In the genomic region with DNA sequence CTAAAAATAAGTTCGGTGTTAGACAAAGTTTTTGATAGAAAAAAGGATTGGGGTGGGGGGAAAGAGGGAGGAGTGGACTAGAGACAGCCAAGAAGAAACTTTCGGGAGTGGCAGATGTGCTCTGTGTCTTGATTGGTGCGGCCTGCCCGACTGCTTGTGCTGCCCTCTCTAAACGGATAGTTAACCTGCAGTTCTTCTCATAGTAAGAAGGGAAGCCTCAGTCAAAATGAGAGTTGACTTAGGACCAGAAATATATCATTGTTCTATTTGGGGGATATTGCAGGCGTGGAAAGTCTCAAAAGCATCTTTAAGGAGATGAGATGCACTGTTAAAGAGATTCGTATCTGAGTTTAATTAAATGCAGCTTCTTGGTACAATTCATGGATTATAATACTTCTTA, we compare ENCODE assay signal across 22 cellular contexts.
"Had no signal": no experiment of that assay in that cellular context is flagged by ENCODE, and none has a peak within 500 bp of the region (broad histone marks: within the 10 kb centered on the region; RNA-seq: fewer than 3 reads in every experiment).

No MANE protein-coding gene starts in this region.

- H3K4me3 ChIP-seq: breast epithelium had no signal

- DNase-seq: activated CD4-positive, alpha-beta T cell treated with anti-CD3 and anti-CD28 coated beads, Interleukin-2, amount 50 U/mL, for 1 hour; activated naive CD4-positive, alpha-beta T cell treated with Interleukin-2 at 50 U/mL for 16 hours; anterior cingulate cortex; cerebellar nuclear complex; effector CD8-positive, alpha-beta T cell; foreskin fibroblast; glutamatergic neuron; hypothalamus; kidney; left ventricle myocardium superior; mesenchymal stem cell; natural killer cell; stimulated activated CD4-positive, alpha-beta T cell treated with anti-CD3 and anti-CD28 coated beads, Interleukin-2, amount 100 ng/mL, for 48 hours; stimulated activated naive CD4-positive, alpha-beta T cell treated with Interleukin-2 at 50 U/mL for 16 hours; trophoblast cell had no signal

- H3K27ac Mint-ChIP-seq: activated T-helper 17 cell treated with anti-CD3 and anti-CD28 coated beads, Interleukin-2, amount 50 U/mL, for 72 hours; natural killer cell; T-helper 2 cell treated with Interferon-gamma antibody and Interleukin-4, amounts not matched to agents 5 μg/mL and 100 μg/mL, for 36 hours had no signal

- H3K9me3 Mint-ChIP-seq: activated T-helper 17 cell treated with anti-CD3 and anti-CD28 coated beads, Interleukin-2, amount 50 U/mL, for 72 hours; natural killer cell; T-helper 2 cell treated with Interferon-gamma antibody and Interleukin-4, amounts not matched to agents 5 μg/mL and 100 μg/mL, for 36 hours had no signal

- H3K27me3 Mint-ChIP-seq: activated T-helper 17 cell treated with anti-CD3 and anti-CD28 coated beads, Interleukin-2, amount 50 U/mL, for 72 hours had no signal

- ATAC-seq: activated CD4-positive, CD25-positive, alpha-beta regulatory T cell treated with anti-CD3 and anti-CD28 coated beads, Interleukin-2, amount 50 U/mL, for 24 hours; activated T-helper 17 cell treated with anti-CD3 and anti-CD28 coated beads, Interleukin-2, amount 50 U/mL, for 72 hours; left ventricle myocardium superior; natural killer cell had no signal

- H3K4me1 Mint-ChIP-seq: activated T-helper 17 cell treated with anti-CD3 and anti-CD28 coated beads, Interleukin-2, amount 50 U/mL, for 72 hours; natural killer cell had no signal

- H3K36me3 Mint-ChIP-seq: natural killer cell had no signal

- H3K27me3 ChIP-seq: breast epithelium, neutrophil had no signal

- FAIRE-seq: endothelial cell of umbilical vein, kidney had no signal

- H3K4me3 Mint-ChIP-seq: activated T-helper 17 cell treated with anti-CD3 and anti-CD28 coated beads, Interleukin-2, amount 50 U/mL, for 72 hours; natural killer cell; T-helper 2 cell treated with Interferon-gamma antibody and Interleukin-4, amounts not matched to agents 5 μg/mL and 100 μg/mL, for 36 hours had no signal

- H3K27ac ChIP-seq: breast epithelium, neutrophil, parathyroid adenoma had no signal
